Comparison of ENCODE assay signal across 11 cellular contexts in the genomic region with DNA sequence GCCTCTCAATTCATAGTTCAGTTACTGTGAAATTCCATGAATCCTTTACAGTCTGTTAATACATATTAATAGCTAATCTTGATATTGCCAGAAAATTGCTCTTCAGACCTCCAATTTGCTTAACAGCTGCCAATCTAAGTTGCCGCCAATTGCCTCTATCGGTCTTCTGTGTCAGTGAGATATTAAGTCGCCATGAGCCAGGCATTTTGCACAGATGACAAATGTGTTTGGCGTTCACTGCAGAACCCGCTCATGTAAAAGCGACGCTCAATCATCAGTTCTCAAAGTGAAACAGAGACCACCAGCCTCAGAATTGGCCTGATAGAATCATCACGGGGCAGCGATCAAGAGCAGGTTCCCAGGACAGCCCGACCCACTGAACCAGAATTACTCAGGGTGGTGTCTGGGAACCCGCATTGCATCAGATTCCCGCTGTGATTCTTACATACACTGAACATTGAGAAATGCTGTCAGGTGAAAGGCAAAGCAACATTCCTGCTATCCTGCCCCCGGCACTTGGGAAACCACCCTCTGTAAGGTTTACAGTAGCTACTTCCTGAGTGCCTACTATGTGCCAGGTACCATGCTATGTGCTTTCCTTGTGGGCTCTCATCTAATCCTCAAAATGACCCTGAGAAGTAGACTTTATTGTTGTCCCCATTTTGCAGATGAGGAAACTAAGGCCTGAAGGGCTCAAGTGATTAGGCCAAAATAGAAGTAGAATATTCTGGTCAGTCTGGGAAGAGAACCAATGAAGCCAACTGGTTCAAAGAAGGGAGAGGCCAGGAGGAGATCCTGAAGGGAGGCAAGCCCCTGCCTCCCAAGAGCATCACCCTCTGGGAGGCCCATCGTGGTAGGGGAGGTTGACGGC.
DNase-seq lines count a peak whose midpoint lies in the region; ATAC-seq and TF ChIP-seq lines count a peak whose summit lies in the region.
"Had no signal": no experiment of that assay in that cellular context is flagged by ENCODE, and none has a peak within 500 bp of the region (broad histone marks: within the 10 kb centered on the region; RNA-seq: fewer than 3 reads in every experiment).

No MANE protein-coding gene starts in this region.

- no peaks in the 10 kb centered on the region for H3K9me3 ChIP-seq in breast epithelium
- H3K9me3 ChIP-seq in ascending aorta, result no peaks in the 10 kb centered on the region
- no peaks in the 10 kb centered on the region for H3K9me3 ChIP-seq in upper lobe of right lung
- no peaks in the 10 kb centered on the region for H3K9me3 ChIP-seq in esophagus squamous epithelium
- H3K9me3 ChIP-seq: body of pancreas, suprapubic skin had no signal

- POLR2A ChIA-PET in MCF 10A (lab: Yijun Ruan, JAX), result no interaction called here

- H3K4me1 Mint-ChIP-seq in MCF 10A (ENCODE audit: insufficient read depth, unreplicated experiment) (peaks cover 6% of the 10 kb centered on the region), natural killer cell (peaks cover 85 to 92% of the 10 kb centered on the region in 2 donors)

- TF ChIP-seq CTCF in MCF 10A (IDR thresholded peaks at IDR 0.05; ENCODE audit: unreplicated experiment), result no peak
- TF ChIP-seq CTCF in breast epithelium (IDR thresholded peaks at IDR 0.05), result no peak
- TF ChIP-seq CTCF in ascending aorta (IDR thresholded peaks at IDR 0.05), result no peak
- TF ChIP-seq CTCF in natural killer cell (IDR thresholded peaks at IDR 0.05), result no peak
- no peak for TF ChIP-seq CTCF in upper lobe of right lung (IDR thresholded peaks at IDR 0.05)
- no peak for TF ChIP-seq CTCF in esophagus squamous epithelium (IDR thresholded peaks at IDR 0.05)

- CTCF ChIA-PET in MCF 10A (lab: Yijun Ruan, JAX), result interaction anchor here (0.6 kb wide), 1 partner anchor 27 kb away, joined by 3 read pairs; no protein-coding TSS in a partner anchor

- H3K4me1 ChIP-seq in breast epithelium (no peaks in the 10 kb centered on the region), ascending aorta (peaks cover 0 to 28% of the 10 kb centered on the region in 2 donors), upper lobe of right lung (peaks cover 21% of the 10 kb centered on the region), esophagus squamous epithelium (peaks cover 12 to 43% (median 19%) of the 10 kb centered on the region in 3 donors)
- H3K4me1 ChIP-seq: body of pancreas had no signal

- ATAC-seq in natural killer cell, result no peak
- ATAC-seq in upper lobe of right lung, result peak; percentile 5
- ATAC-seq: body of pancreas, left colon had no signal

- H3K4me3 ChIP-seq in breast epithelium (no peak overlapping the region), ascending aorta (peak overlapping the region in 1 of 2 donors; percentile 32), upper lobe of right lung (no peak overlapping the region), esophagus squamous epithelium (no peak overlapping the region)
- H3K4me3 ChIP-seq: body of pancreas, suprapubic skin had no signal

- H3K4me3 Mint-ChIP-seq in MCF 10A (ENCODE audit: unreplicated experiment) (no peak overlapping the region), natural killer cell (peak overlapping the region; percentile 80)

- H3K36me3 ChIP-seq in breast epithelium, result no peaks in the 10 kb centered on the region
- H3K36me3 ChIP-seq in ascending aorta, result no peaks in the 10 kb centered on the region
- H3K36me3 ChIP-seq in upper lobe of right lung, result no peaks in the 10 kb centered on the region
- H3K36me3 ChIP-seq in esophagus squamous epithelium, result no peaks in the 10 kb centered on the region
- H3K36me3 ChIP-seq: suprapubic skin had no signal

- 79 to 88% methylated on average over 6 to 9 of the region's 15 CpGs for WGBS in esophagus squamous epithelium, 2 donors

- H3K27me3 Mint-ChIP-seq in MCF 10A (ENCODE audit: insufficient read depth, unreplicated experiment) (no peaks in the 10 kb centered on the region), natural killer cell (ENCODE audit: low read depth in 2 of 2) (no peaks in the 10 kb centered on the region)

- H3K27ac ChIP-seq in breast epithelium (no peak overlapping the region), ascending aorta (peak overlapping the region; percentile 42 to 71), upper lobe of right lung (no peak overlapping the region), esophagus squamous epithelium (peak overlapping the region in 1 of 4 donors; percentile 64)
- H3K27ac ChIP-seq: body of pancreas, suprapubic skin had no signal

- H3K27me3 ChIP-seq in breast epithelium, result no peaks in the 10 kb centered on the region
- no peaks in the 10 kb centered on the region for H3K27me3 ChIP-seq in ascending aorta
- H3K27me3 ChIP-seq in upper lobe of right lung, result no peaks in the 10 kb centered on the region
- H3K27me3 ChIP-seq in esophagus squamous epithelium, result no peaks in the 10 kb centered on the region
- H3K27me3 ChIP-seq: body of pancreas, suprapubic skin had no signal

- no peaks in the 10 kb centered on the region for H3K9me3 Mint-ChIP-seq in MCF 10A (ENCODE audit: unreplicated experiment)
- H3K9me3 Mint-ChIP-seq in natural killer cell, result no peaks in the 10 kb centered on the region

- DNase-seq in MCF 10A (ENCODE audit: unreplicated experiment) (peak; percentile 18), breast epithelium (ENCODE audit: low spot score in 2 of 2) (no peak), ascending aorta (ENCODE audit: low spot score in 2 of 2) (no peak), natural killer cell (no peak), upper lobe of right lung (no peak), esophagus squamous epithelium (lab: John Stamatoyannopoulos, UW) (no peak), anterior cingulate cortex (lab: John Stamatoyannopoulos, UW) (no peak)
- DNase-seq in NK-92 treated with Interleukin-12 subunit alpha and Interleukin-12 subunit beta, amount 100 ng/mL, for 24 hours (lab: John Stamatoyannopoulos, UW), result no peak
- DNase-seq: left colon had no signal

- intact Hi-C loops in MCF 10A (cut with micrococcal nuclease), result no loop called here
- intact Hi-C loops in breast epithelium (cut with DNase I; ENCODE audit: low total_unique reads), result no loop called here
- intact Hi-C loops in ascending aorta (cut with DNase I), result no loop called here
- intact Hi-C loops in natural killer cell (cut with micrococcal nuclease), result no loop called here
- intact Hi-C loops in upper lobe of right lung (cut with DNase I), result no loop called here
- intact Hi-C loops in esophagus squamous epithelium (cut with DNase I), result no loop called here

- BruUV-seq in MCF 10A (replicated peaks; lab: Mats Ljungman, UMichigan), result no TSS peak

- H3K36me3 Mint-ChIP-seq in MCF 10A (ENCODE audit: insufficient read depth, unreplicated experiment) (no peaks in the 10 kb centered on the region), natural killer cell (no peaks in the 10 kb centered on the region)

- H3K27ac Mint-ChIP-seq in MCF 10A (ENCODE audit: low read depth, unreplicated experiment) (no peak overlapping the region), natural killer cell (peak overlapping the region; percentile 86 to 89)

- no peak for TF ChIP-seq POLR2A in breast epithelium (IDR thresholded peaks at IDR 0.05)
- TF ChIP-seq POLR2A in esophagus squamous epithelium (IDR thresholded peaks at IDR 0.05), result no peak

Comparison
In these comparisons a context has a peak if more than half of its experiments do, and no peak if none do; other contexts are left out.
1. H3K27ac ChIP-seq: peak in ascending aorta (2 of 2); none in breast epithelium (0 of 2) and upper lobe of right lung (single experiment).